In the genomic region with DNA sequence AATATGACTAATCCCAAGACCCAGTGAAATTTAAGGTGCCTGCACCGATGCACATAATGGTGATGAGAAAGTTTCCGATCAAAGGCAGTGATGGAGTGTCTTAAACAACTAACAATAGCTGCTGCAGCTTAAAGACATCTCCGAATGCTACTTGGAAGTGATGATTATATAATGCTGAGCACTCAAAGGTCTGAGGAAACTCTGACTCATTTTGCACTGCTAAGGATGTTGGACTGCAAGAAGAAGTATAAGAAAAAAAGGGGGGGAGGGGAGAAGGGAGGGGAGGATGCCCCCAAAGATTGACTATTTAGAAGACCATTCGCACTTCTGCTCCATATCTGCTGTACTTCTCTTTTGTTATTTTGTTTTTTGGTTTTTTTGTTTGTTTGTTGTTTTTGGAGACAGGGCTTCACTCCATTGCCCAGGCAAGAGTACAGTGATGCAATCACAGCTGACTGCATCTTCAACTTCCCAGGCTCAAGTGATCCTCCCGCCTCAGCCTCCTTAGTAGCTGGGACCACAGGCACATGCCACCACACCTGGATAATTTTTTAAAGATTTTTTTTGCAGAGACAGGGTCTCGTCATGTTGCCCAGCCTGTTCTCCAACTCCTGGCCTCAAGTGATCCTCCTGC, we compare ENCODE assay signal across 22 cellular contexts.
DNase-seq lines count a peak whose midpoint lies in the region; ATAC-seq and TF ChIP-seq lines count a peak whose summit lies in the region.
"Had no signal": no experiment of that assay in that cellular context is flagged by ENCODE, and none has a peak within 500 bp of the region (broad histone marks: within the 10 kb centered on the region; RNA-seq: fewer than 3 reads in every experiment).

No MANE protein-coding gene starts in this region.

- no peaks in the 10 kb centered on the region for H3K9me3 ChIP-seq in fibroblast of lung (ENCODE audit: control insufficient read depth, insufficient read depth, low read depth, low read length)
- no peaks in the 10 kb centered on the region for H3K9me3 ChIP-seq in A673 (ENCODE audit: low read depth, low read length, poor library complexity, severe bottlenecking)
- H3K9me3 ChIP-seq: SJSA1 had no signal

- H3K4me3 ChIP-seq in fibroblast of lung (replicated peaks in 1 of 4; ENCODE audit: control extremely low read depth in 1 of 4, insufficient read depth in 1 of 4, low read depth in 3 of 4, low read length in 4 of 4): no peak overlapping the region
- H3K4me3 ChIP-seq in A673 (ENCODE audit: low read depth, low read length, poor library complexity, severe bottlenecking): no peak overlapping the region
- H3K4me3 ChIP-seq: gastrocnemius medialis, MG63, SJSA1, spleen, thoracic aorta had no signal

- H2AFZ ChIP-seq in fibroblast of lung (ENCODE audit: low read length): no peak overlapping the region

- H3K4me1 Mint-ChIP-seq in activated CD8-positive, alpha-beta T cell treated with anti-CD3 and anti-CD28 coated beads for 36 hours (ENCODE audit: low read depth): peaks cover 5% of the 10 kb centered on the region
- no peaks in the 10 kb centered on the region for H3K4me1 Mint-ChIP-seq in activated CD8-positive, alpha-beta T cell treated with anti-CD3 and anti-CD28 coated beads, Interleukin-2, amount 10 ng/mL, durations not matched to agents 7 days and 5 days (ENCODE audit: low read depth)
- peaks cover 6% of the 10 kb centered on the region for H3K4me1 Mint-ChIP-seq in stimulated activated effector memory CD8-positive, alpha-beta T cell treated with anti-CD3 and anti-CD28 coated beads, Interleukin-12 subunit alpha, Interleukin-12 subunit beta, amount 100 ng/mL, for 72 hours
- H3K4me1 Mint-ChIP-seq: T-helper 17 cell had no signal

- peak; percentile 39 for ATAC-seq in activated CD8-positive, alpha-beta T cell treated with anti-CD3 and anti-CD28 coated beads for 36 hours
- no peak for ATAC-seq in activated CD8-positive, alpha-beta T cell treated with anti-CD3 and anti-CD28 coated beads, Interleukin-2, amount 10 ng/mL, durations not matched to agents 7 days and 5 days
- ATAC-seq in stimulated activated effector memory CD8-positive, alpha-beta T cell treated with anti-CD3 and anti-CD28 coated beads, Interleukin-12 subunit alpha, Interleukin-12 subunit beta, amount 100 ng/mL, for 72 hours: peak; percentile 42
- ATAC-seq: activated naive CD8-positive, alpha-beta T cell treated with anti-CD3 and anti-CD28 coated beads, Interleukin-2, amount 50 U/mL, for 24 hours; gastrocnemius medialis; left colon; T-helper 17 cell had no signal

- H4K20me1 ChIP-seq in fibroblast of lung (ENCODE audit: control insufficient read depth, extremely low read depth, insufficient read depth, low read length): no peaks in the 10 kb centered on the region

- H3K36me3 ChIP-seq in fibroblast of lung (ENCODE audit: control insufficient read depth, insufficient read depth, low read length): no peaks in the 10 kb centered on the region
- H3K36me3 ChIP-seq in A673 (ENCODE audit: insufficient read depth, low read length, poor library complexity, severe bottlenecking): no peaks in the 10 kb centered on the region
- H3K36me3 ChIP-seq: gastrocnemius medialis, MG63, SJSA1, spleen, thoracic aorta had no signal

- no TSS peak for BruUV-seq in A673 (replicated peaks; lab: Mats Ljungman, UMichigan)

- TF ChIP-seq CTCF in activated CD8-positive, alpha-beta T cell treated with anti-CD3 and anti-CD28 coated beads for 36 hours (IDR thresholded peaks at IDR 0.05): no peak
- no peak for TF ChIP-seq CTCF in fibroblast of lung (conservative IDR thresholded peaks at IDR 0.05 in 1 of 2, IDR thresholded peaks at IDR 0.05 in 1 of 2; ENCODE audit: low read depth in 1 of 2, low read length in 2 of 2)
- no peak for TF ChIP-seq CTCF in A673 (conservative IDR thresholded peaks at IDR 0.05; ENCODE audit: low read depth, low read length)

- no peak overlapping the region for H3K4me2 ChIP-seq in fibroblast of lung (ENCODE audit: extremely low read depth, insufficient read depth, low read length)

- POLR2A ChIA-PET in activated CD8-positive, alpha-beta T cell treated with anti-CD3 and anti-CD28 coated beads for 36 hours (lab: Charles Lee): no interaction called here
- POLR2A ChIA-PET in activated CD8-positive, alpha-beta T cell treated with anti-CD3 and anti-CD28 coated beads, Interleukin-2, amount 10 ng/mL, durations not matched to agents 7 days and 5 days (lab: Charles Lee): no interaction called here
- POLR2A ChIA-PET in A673 (lab: Charles Lee; ENCODE audit: low non-redundant PET): no interaction called here

- H3K27me3 Mint-ChIP-seq in activated CD8-positive, alpha-beta T cell treated with anti-CD3 and anti-CD28 coated beads for 36 hours: peaks cover 2% of the 10 kb centered on the region
- peaks cover 22% of the 10 kb centered on the region for H3K27me3 Mint-ChIP-seq in activated CD8-positive, alpha-beta T cell treated with anti-CD3 and anti-CD28 coated beads, Interleukin-2, amount 10 ng/mL, durations not matched to agents 7 days and 5 days (ENCODE audit: low read depth)
- H3K27me3 Mint-ChIP-seq: activated naive CD8-positive, alpha-beta T cell treated with anti-CD3 and anti-CD28 coated beads, Interleukin-2, amount 50 U/mL, for 24 hours had no signal

- no peaks in the 10 kb centered on the region for H3K79me2 ChIP-seq in fibroblast of lung (ENCODE audit: control insufficient read depth, insufficient read depth, low read length)

- no peak for DNase-seq in activated CD8-positive, alpha-beta T cell treated with anti-CD3 and anti-CD28 coated beads for 36 hours
- DNase-seq in activated CD8-positive, alpha-beta T cell treated with anti-CD3 and anti-CD28 coated beads, Interleukin-2, amount 10 ng/mL, durations not matched to agents 7 days and 5 days: no peak
- DNase-seq in SIG-M5 (lab: John Stamatoyannopoulos, UW): peak; percentile 1
- peak; percentile 70 to 71 for DNase-seq in fibroblast of lung (ENCODE audit: low read depth in 2 of 2)
- DNase-seq in stimulated activated effector memory CD8-positive, alpha-beta T cell treated with anti-CD3 and anti-CD28 coated beads, Interleukin-12 subunit alpha, Interleukin-12 subunit beta, amount 100 ng/mL, for 72 hours (ENCODE audit: low spot score in 2 of 2): no peak
- no peak for DNase-seq in A673 (ENCODE audit: low spot score)
- no peak for DNase-seq in cerebellar nuclear complex (lab: John Stamatoyannopoulos, UW)
- no peak for DNase-seq in NCI-H526 treated with DMSO at 0.1 percent for 48 hours (lab: John Stamatoyannopoulos, UW)
- DNase-seq: activated CD4-positive, CD25-positive, alpha-beta regulatory T cell; activated naive CD8-positive, alpha-beta T cell treated with anti-CD3 and anti-CD28 coated beads, Interleukin-2, amount 50 U/mL, for 24 hours; C1 segment of cervical spinal cord; central memory CD4-positive, alpha-beta T cell; DMS153; gastrocnemius medialis; left colon; MG63; NCI-H2029; spleen; T-helper 17 cell had no signal

- H3K36me3 Mint-ChIP-seq in activated CD8-positive, alpha-beta T cell treated with anti-CD3 and anti-CD28 coated beads for 36 hours (ENCODE audit: low read depth): peaks cover 1% of the 10 kb centered on the region
- no peaks in the 10 kb centered on the region for H3K36me3 Mint-ChIP-seq in activated CD8-positive, alpha-beta T cell treated with anti-CD3 and anti-CD28 coated beads, Interleukin-2, amount 10 ng/mL, durations not matched to agents 7 days and 5 days (ENCODE audit: low read depth)
- H3K36me3 Mint-ChIP-seq in stimulated activated effector memory CD8-positive, alpha-beta T cell treated with anti-CD3 and anti-CD28 coated beads, Interleukin-12 subunit alpha, Interleukin-12 subunit beta, amount 100 ng/mL, for 72 hours: no peaks in the 10 kb centered on the region

- H3K9me3 Mint-ChIP-seq in activated CD8-positive, alpha-beta T cell treated with anti-CD3 and anti-CD28 coated beads for 36 hours: peaks cover 9% of the 10 kb centered on the region
- H3K9me3 Mint-ChIP-seq in activated CD8-positive, alpha-beta T cell treated with anti-CD3 and anti-CD28 coated beads, Interleukin-2, amount 10 ng/mL, durations not matched to agents 7 days and 5 days (ENCODE audit: insufficient read depth): no peaks in the 10 kb centered on the region
- peaks cover 9% of the 10 kb centered on the region for H3K9me3 Mint-ChIP-seq in stimulated activated effector memory CD8-positive, alpha-beta T cell treated with anti-CD3 and anti-CD28 coated beads, Interleukin-12 subunit alpha, Interleukin-12 subunit beta, amount 100 ng/mL, for 72 hours

- intact Hi-C loops in activated CD8-positive, alpha-beta T cell treated with anti-CD3 and anti-CD28 coated beads for 36 hours (cut with micrococcal nuclease): no loop called here
- intact Hi-C loops in A673 (cut with micrococcal nuclease; ENCODE audit: unreplicated experiment): no loop called here

- no peak overlapping the region for H3K4me3 Mint-ChIP-seq in activated CD8-positive, alpha-beta T cell treated with anti-CD3 and anti-CD28 coated beads for 36 hours
- no peak overlapping the region for H3K4me3 Mint-ChIP-seq in activated CD8-positive, alpha-beta T cell treated with anti-CD3 and anti-CD28 coated beads, Interleukin-2, amount 10 ng/mL, durations not matched to agents 7 days and 5 days
- no peak overlapping the region for H3K4me3 Mint-ChIP-seq in stimulated activated effector memory CD8-positive, alpha-beta T cell treated with anti-CD3 and anti-CD28 coated beads, Interleukin-12 subunit alpha, Interleukin-12 subunit beta, amount 100 ng/mL, for 72 hours
- H3K4me3 Mint-ChIP-seq: activated naive CD8-positive, alpha-beta T cell treated with anti-CD3 and anti-CD28 coated beads, Interleukin-2, amount 50 U/mL, for 24 hours; T-helper 17 cell had no signal

- CTCF ChIA-PET in activated CD8-positive, alpha-beta T cell treated with anti-CD3 and anti-CD28 coated beads for 36 hours (lab: Charles Lee): no interaction called here
- CTCF ChIA-PET in activated CD8-positive, alpha-beta T cell treated with anti-CD3 and anti-CD28 coated beads, Interleukin-2, amount 10 ng/mL, durations not matched to agents 7 days and 5 days (lab: Charles Lee): no interaction called here
- CTCF ChIA-PET in A673 (lab: Charles Lee): no interaction called here

- H3K27ac ChIP-seq in fibroblast of lung (ENCODE audit: insufficient read depth, low read length) (no peak overlapping the region), A673 (ENCODE audit: low read depth, low read length, poor library complexity, severe bottlenecking) (no peak overlapping the region)
- H3K27ac ChIP-seq: gastrocnemius medialis, SJSA1, spleen, thoracic aorta had no signal

- no peak overlapping the region for H3K9ac ChIP-seq in fibroblast of lung (ENCODE audit: insufficient read depth, low read length)

- no peak overlapping the region for H3K27ac Mint-ChIP-seq in activated CD8-positive, alpha-beta T cell treated with anti-CD3 and anti-CD28 coated beads for 36 hours
- no peak overlapping the region for H3K27ac Mint-ChIP-seq in activated CD8-positive, alpha-beta T cell treated with anti-CD3 and anti-CD28 coated beads, Interleukin-2, amount 10 ng/mL, durations not matched to agents 7 days and 5 days
- no peak overlapping the region for H3K27ac Mint-ChIP-seq in stimulated activated effector memory CD8-positive, alpha-beta T cell treated with anti-CD3 and anti-CD28 coated beads, Interleukin-12 subunit alpha, Interleukin-12 subunit beta, amount 100 ng/mL, for 72 hours
- H3K27ac Mint-ChIP-seq: activated naive CD8-positive, alpha-beta T cell treated with anti-CD3 and anti-CD28 coated beads, Interleukin-2, amount 50 U/mL, for 24 hours; progenitor cell of endocrine pancreas; T-helper 17 cell had no signal

- H3K4me1 ChIP-seq in fibroblast of lung (ENCODE audit: control insufficient read depth, extremely low read depth, insufficient read depth, low read length): no peaks in the 10 kb centered on the region
- no peaks in the 10 kb centered on the region for H3K4me1 ChIP-seq in A673 (ENCODE audit: insufficient read depth, low read length, poor library complexity, severe bottlenecking)
- H3K4me1 ChIP-seq: gastrocnemius medialis, spleen had no signal

- H3K27me3 ChIP-seq in fibroblast of lung (ENCODE audit: control insufficient read depth, insufficient read depth, low read length) (no peaks in the 10 kb centered on the region), A673 (replicated peaks; ENCODE audit: insufficient read depth, low read depth, low read length, poor library complexity) (no peaks in the 10 kb centered on the region)
- H3K27me3 ChIP-seq: gastrocnemius medialis, MG63, SJSA1, spleen had no signal

Comparison
In these comparisons a context has a peak if more than half of its experiments do, and no peak if none do; other contexts are left out.
1. DNase-seq: peak in SIG-M5 (single experiment) and fibroblast of lung (2 of 2); none in activated CD8-positive, alpha-beta T cell treated with anti-CD3 and anti-CD28 coated beads for 36 hours (single experiment), activated CD8-positive, alpha-beta T cell treated with anti-CD3 and anti-CD28 coated beads, Interleukin-2, amount 10 ng/mL, durations not matched to agents 7 days and 5 days (single experiment), stimulated activated effector memory CD8-positive, alpha-beta T cell treated with anti-CD3 and anti-CD28 coated beads, Interleukin-12 subunit alpha, Interleukin-12 subunit beta, amount 100 ng/mL, for 72 hours (0 of 2), A673 (single experiment), cerebellar nuclear complex (0 of 2) and NCI-H526 treated with DMSO at 0.1 percent for 48 hours (single experiment).